14 cellular contexts compared by ENCODE assay signal in the genomic region with DNA sequence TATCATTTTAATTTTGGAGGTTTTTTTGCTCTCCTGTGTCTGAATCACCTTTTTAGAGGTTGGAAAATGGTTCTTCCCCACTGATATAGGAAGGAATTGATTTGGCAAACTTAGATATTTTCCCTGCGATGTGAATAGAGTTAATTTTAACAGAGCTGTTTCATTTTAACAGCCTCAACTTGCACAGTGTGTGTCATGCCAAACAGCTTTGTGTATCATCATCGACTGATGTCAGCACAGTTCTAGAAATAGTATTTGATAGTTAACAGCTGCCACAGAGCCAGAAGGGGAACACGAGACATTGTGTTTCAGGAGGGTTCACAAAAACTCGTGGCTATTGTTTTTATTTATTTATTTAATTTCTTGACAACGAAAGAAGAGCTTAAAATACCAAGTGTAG.
DNase-seq lines count a peak whose midpoint lies in the region; TF ChIP-seq lines count a peak whose summit lies in the region.
"Had no signal": no experiment of that assay in that cellular context is flagged by ENCODE, and none has a peak within 500 bp of the region (broad histone marks: within the 10 kb centered on the region; RNA-seq: fewer than 3 reads in every experiment).

No MANE protein-coding gene starts in this region.

- no peak overlapping the region for H2BK120ac ChIP-seq in mesenchymal stem cell (ENCODE audit: low read depth, low read length)

- no peak for TF ChIP-seq CTCF in AG10803 (conservative IDR thresholded peaks at IDR 0.05; ENCODE audit: low read length)
- TF ChIP-seq CTCF in fibroblast of the aortic adventitia (IDR thresholded peaks at IDR 0.05; ENCODE audit: insufficient read depth, low read length): no peak

- peaks cover 0 to 5% of the 10 kb centered on the region in 2 donors for H3K36me3 Mint-ChIP-seq in CD4-positive, alpha-beta memory T cell

- no peaks in the 10 kb centered on the region for H3K9me3 ChIP-seq in mesenchymal stem cell (ENCODE audit: control insufficient read depth, low read length)
- peaks cover 0 to 3% of the 10 kb centered on the region in 2 donors for H3K9me3 ChIP-seq in CD4-positive, alpha-beta memory T cell (ENCODE audit: control insufficient read depth in 1 of 2, low read length in 2 of 2)

- H3K9me3 Mint-ChIP-seq in CD4-positive, alpha-beta memory T cell: peaks cover 0 to 5% (median 1%) of the 10 kb centered on the region in 8 donors

- no peaks in the 10 kb centered on the region for H3K79me1 ChIP-seq in mesenchymal stem cell (replicated peaks; ENCODE audit: low read length, poor library complexity, severe bottlenecking)

- H3K36me3 ChIP-seq in mesenchymal stem cell (ENCODE audit: control insufficient read depth in 1 of 2, insufficient read depth in 2 of 2, low read depth in 1 of 2, low read length in 2 of 2): no peaks in the 10 kb centered on the region
- H3K36me3 ChIP-seq in CD4-positive, alpha-beta memory T cell (ENCODE audit: insufficient read depth, low read length): no peaks in the 10 kb centered on the region

- no peak overlapping the region for H4K91ac ChIP-seq in mesenchymal stem cell (ENCODE audit: low read length)

- intact Hi-C loops in CD4-positive, alpha-beta memory T cell (cut with micrococcal nuclease): no loop called here

- H3K27ac ChIP-seq in mesenchymal stem cell (ENCODE audit: low read length, poor library complexity, severe bottlenecking): no peak overlapping the region
- H3K27ac ChIP-seq in CD4-positive, alpha-beta memory T cell (ENCODE audit: low read depth, low read length): no peak overlapping the region

- DNase-seq in AG10803 (ENCODE audit: low read depth) (peak; percentile 69), RPMI7951 (ENCODE audit: low read depth) (peak; percentile 13), fibroblast of the aortic adventitia (ENCODE audit: low read depth) (peak; percentile 70), mesenchymal stem cell (peak; percentile 18), NCI-H1436 (lab: John Stamatoyannopoulos, UW) (no peak), globus pallidus (ENCODE audit: low spot score) (no peak)
- no peak for DNase-seq in CD4-positive, alpha-beta memory T cell
- no peak for DNase-seq in activated CD4-positive, alpha-beta T cell treated with anti-CD3 and anti-CD28 coated beads for 1 hour
- DNase-seq: activated T-cell treated with anti-CD3 and anti-CD28 coated beads for 4 hours; DMS153; NCI-H2107; stimulated activated naive B cell treated with anti-CD40 and anti-IgM and Interleukin-4, amounts not matched to agents 10 μg/mL and 1 μg/mL and 100 μg/mL, for 72 hours; T-helper 1 cell had no signal

- H2BK12ac ChIP-seq in mesenchymal stem cell (ENCODE audit: low read length in 2 of 2): no peak overlapping the region

- H3K27me3 ChIP-seq in mesenchymal stem cell (ENCODE audit: control insufficient read depth in 1 of 2, insufficient read depth in 1 of 2, low read length in 2 of 2): no peaks in the 10 kb centered on the region
- no peaks in the 10 kb centered on the region for H3K27me3 ChIP-seq in CD4-positive, alpha-beta memory T cell (ENCODE audit: insufficient read depth, low read length)

- no peak overlapping the region for H3K23ac ChIP-seq in mesenchymal stem cell (ENCODE audit: low read length in 2 of 2)

- no peak overlapping the region for H3K4ac ChIP-seq in mesenchymal stem cell (ENCODE audit: low read depth in 1 of 2, low read length in 2 of 2)

- peaks cover 0 to 4% (median 1%) of the 10 kb centered on the region in 4 donors for H3K4me1 Mint-ChIP-seq in CD4-positive, alpha-beta memory T cell

- 67% methylated on average over 3 of the region's 5 CpGs for WGBS in mesenchymal stem cell

- H3K27ac Mint-ChIP-seq in CD4-positive, alpha-beta memory T cell: no peak overlapping the region
- H3K27ac Mint-ChIP-seq: activated naive CD8-positive, alpha-beta T cell; stimulated activated naive B cell treated with anti-CD40 and anti-IgM and Interleukin-4, amounts not matched to agents 10 μg/mL and 1 μg/mL and 100 μg/mL, for 72 hours had no signal

- H2BK15ac ChIP-seq in mesenchymal stem cell (ENCODE audit: low read depth, poor library complexity, severe bottlenecking): no peak overlapping the region

- no peaks in the 10 kb centered on the region for H3K27me3 Mint-ChIP-seq in CD4-positive, alpha-beta memory T cell
- H3K27me3 Mint-ChIP-seq: activated naive CD8-positive, alpha-beta T cell; stimulated activated naive B cell treated with anti-CD40 and anti-IgM and Interleukin-4, amounts not matched to agents 10 μg/mL and 1 μg/mL and 100 μg/mL, for 72 hours had no signal

- POLR2A ChIA-PET in CD4-positive, alpha-beta memory T cell (lab: Charles Lee; ENCODE audit: partially characterized antibody): interaction anchor here (1.1 kb wide), 1 partner anchor 18 kb away, joined by 3 read pairs; no protein-coding TSS in a partner anchor

- no peak overlapping the region for H2AK5ac ChIP-seq in mesenchymal stem cell (ENCODE audit: low read length, severe bottlenecking)

- no peak overlapping the region for H4K8ac ChIP-seq in mesenchymal stem cell (ENCODE audit: low read length)

- CTCF ChIA-PET in CD4-positive, alpha-beta memory T cell (lab: Charles Lee; ENCODE audit: partially characterized antibody): interaction anchor here (0.6 to 0.9 kb wide), 2 partner anchors 18 to 20 kb away, joined by 3 to 4 read pairs; no protein-coding TSS in a partner anchor

- no peak overlapping the region for H3K18ac ChIP-seq in mesenchymal stem cell (ENCODE audit: low read depth in 1 of 2, low read length in 2 of 2)

- no peak overlapping the region for H2AFZ ChIP-seq in mesenchymal stem cell (ENCODE audit: low read depth, low read length)

- no peak overlapping the region for H2BK5ac ChIP-seq in mesenchymal stem cell (ENCODE audit: low read depth, low read length, poor library complexity, severe bottlenecking)

- H3K4me1 ChIP-seq in mesenchymal stem cell (ENCODE audit: control insufficient read depth, insufficient read depth, low read depth, low read length): no peaks in the 10 kb centered on the region
- no peaks in the 10 kb centered on the region for H3K4me1 ChIP-seq in CD4-positive, alpha-beta memory T cell (ENCODE audit: insufficient read depth, low read length)

- H3K14ac ChIP-seq in mesenchymal stem cell (ENCODE audit: low read length in 2 of 2): no peak overlapping the region

- H3K9ac ChIP-seq in mesenchymal stem cell (ENCODE audit: low read length): peak overlapping the region; percentile 78

- no peak overlapping the region for H3K4me2 ChIP-seq in mesenchymal stem cell (ENCODE audit: low read length, poor library complexity, severe bottlenecking)

- no peak overlapping the region for H3K4me3 Mint-ChIP-seq in CD4-positive, alpha-beta memory T cell
- H3K4me3 Mint-ChIP-seq: activated naive CD8-positive, alpha-beta T cell; stimulated activated naive B cell treated with anti-CD40 and anti-IgM and Interleukin-4, amounts not matched to agents 10 μg/mL and 1 μg/mL and 100 μg/mL, for 72 hours had no signal

- no peak overlapping the region for H3K4me3 ChIP-seq in AG10803 (ENCODE audit: low read length)
- H3K4me3 ChIP-seq in fibroblast of the aortic adventitia (ENCODE audit: low read depth, low read length): no peak overlapping the region
- peak overlapping the region in 1 of 2 experiments; percentile 53 for H3K4me3 ChIP-seq in mesenchymal stem cell (ENCODE audit: insufficient read depth in 1 of 2, low read depth in 1 of 2, low read length in 2 of 2)
- no peak overlapping the region for H3K4me3 ChIP-seq in CD4-positive, alpha-beta memory T cell (ENCODE audit: low read length in 2 of 2)

Comparison
In these comparisons a context has a peak if more than half of its experiments do, and no peak if none do; other contexts are left out.
1. DNase-seq: peak in AG10803 (single experiment), RPMI7951 (single experiment), fibroblast of the aortic adventitia (single experiment) and mesenchymal stem cell (single experiment); none in NCI-H1436 (single experiment), CD4-positive, alpha-beta memory T cell (0 of 5), globus pallidus (single experiment) and activated CD4-positive, alpha-beta T cell treated with anti-CD3 and anti-CD28 coated beads for 1 hour (single experiment).